Comparison of ENCODE assay signal across 8 cellular contexts in genomic region chr12:63151061-63151897, GRCh38. TPM values are rescaled to one million over a fixed set of nuclear protein-coding genes. Genes with fewer than 3 reads are reported as not detected.
DNase-seq lines count a peak whose midpoint lies in the region; ATAC-seq, FAIRE-seq and TF ChIP-seq lines count a peak whose summit lies in the region.

Gene AVPR1A, minus strand, starts transcription at chr12:63151201. Its CDS starts 365 bp downstream, at chr12:63150836.

- H3K27me3 ChIP-seq in A673 (replicated peaks; ENCODE audit: insufficient read depth, low read depth, low read length, poor library complexity) (peaks cover 45% of the 10 kb centered on the region), stomach (peaks cover 13 to 92% (median 35%) of the 10 kb centered on the region in 3 donors)

- no peaks in the 10 kb centered on the region for H3K36me3 ChIP-seq in A673 (ENCODE audit: insufficient read depth, low read length, poor library complexity, severe bottlenecking)
- no peaks in the 10 kb centered on the region for H3K36me3 ChIP-seq in stomach

- WGBS in stomach, 5 donors = 1 to 4% (median 2%) methylated on average over 41 of the region's 41 CpGs

- no peak for TF ChIP-seq CTCF in A673 (conservative IDR thresholded peaks at IDR 0.05; ENCODE audit: low read depth, low read length)
- no peak for TF ChIP-seq CTCF in HFFc6 (IDR thresholded peaks at IDR 0.05)
- TF ChIP-seq CTCF in stomach (IDR thresholded peaks at IDR 0.05) = no peak

- no peaks in the 10 kb centered on the region for H3K9me3 Mint-ChIP-seq in HFFc6

- H3K27ac Mint-ChIP-seq in HFFc6 = no peak within 1 kb of the TSS

- BruUV-seq in A673 (replicated peaks; lab: Mats Ljungman, UMichigan) = no TSS peak

- H3K9me3 ChIP-seq in A673 (ENCODE audit: low read depth, low read length, poor library complexity, severe bottlenecking) (no peaks in the 10 kb centered on the region), stomach (peaks cover 0 to 10% (median 0%) of the 10 kb centered on the region in 4 donors)

- CTCF ChIA-PET in A673 (lab: Charles Lee) = interaction anchor here (0.6 to 1.1 kb wide), 2 partner anchors 8 to 615 kb away, joined by 3 read pairs; no protein-coding TSS in a partner anchor

- TF ChIP-seq POLR2A in stomach (IDR thresholded peaks at IDR 0.05) = no peak
- TF ChIP-seq POLR2A in H54 (IDR thresholded peaks at IDR 0.05; ENCODE audit: low read depth, low read length) = no peak

- H3K36me3 Mint-ChIP-seq in HFFc6 (ENCODE audit: low read depth) = peaks cover 4% of the 10 kb centered on the region; the same call in 1 of the 2 replicates

- POLR2A ChIA-PET in A673 (lab: Charles Lee; ENCODE audit: low non-redundant PET) = interaction anchor here (0.7 kb wide), 1 partner anchor 923 kb away, joined by 3 read pairs; no protein-coding TSS in a partner anchor

- intact Hi-C loops in A673 (cut with micrococcal nuclease; ENCODE audit: unreplicated experiment) = loop anchor here (5.0 kb wide), 1 partner anchor 126 kb away; no protein-coding TSS in a partner anchor
- intact Hi-C loops in stomach (cut with DNase I; ENCODE audit: low total_unique reads) = no loop called here

- ATAC-seq in GM18511 (IDR thresholded peaks at IDR 0.05; ENCODE audit: unreplicated experiment) = no peak

- H3K27ac ChIP-seq in A673 (ENCODE audit: low read depth, low read length, poor library complexity, severe bottlenecking) (no peak within 1 kb of the TSS), stomach (peak within 1 kb of the TSS in 4 of 5 donors; percentile 26 to 53 (median 38))

- TF ChIP-seq EP300 in stomach (IDR thresholded peaks at IDR 0.05) = no peak

- H3K4me1 Mint-ChIP-seq in HFFc6 (ENCODE audit: low read depth) = peaks cover 15% of the 10 kb centered on the region

- H3K4me1 ChIP-seq in A673 (ENCODE audit: insufficient read depth, low read length, poor library complexity, severe bottlenecking) (no peaks in the 10 kb centered on the region), stomach (peaks cover 20 to 30% (median 25%) of the 10 kb centered on the region in 4 donors)

- H3K4me3 ChIP-seq in A673 (ENCODE audit: low read depth, low read length, poor library complexity, severe bottlenecking) = peak within 1 kb of the TSS; percentile 40
- peak within 1 kb of the TSS; percentile 37 to 54 (median 42) for H3K4me3 ChIP-seq in stomach

- H3K4me3 Mint-ChIP-seq in HFFc6 = peak within 1 kb of the TSS; percentile 42

- peak; percentile 49 for DNase-seq in A673 (ENCODE audit: low spot score)
- no peak for DNase-seq in HFFc6
- DNase-seq in astrocyte of the hippocampus (ENCODE audit: low read depth, low spot score) = peak; percentile 42
- peak; percentile 2 for DNase-seq in iris pigment epithelial cell (ENCODE audit: low read depth)
- DNase-seq in stomach = no peak
- no peak for DNase-seq in activated CD4-positive, CD25-positive, alpha-beta regulatory T cell treated with anti-CD3 and anti-CD28 coated beads, Interleukin-2, amount 50 U/mL, for 72 hours
- DNase-seq in H54 (ENCODE audit: insufficient read length, low spot score) = no peak

- peaks cover 19% of the 10 kb centered on the region for H3K27me3 Mint-ChIP-seq in HFFc6 (ENCODE audit: insufficient read depth)

- no peak for FAIRE-seq in H54 (lab: Jason Lieb, UNC)

RNA-seq across cellular contexts. Expression of gene AVPR1A, which starts in this region (rescaled TPM):
- total RNA-seq in A673 (2021) = 1.9 and 3.2 TPM in 2 replicates
- total RNA-seq in HFFc6 (2021; fragmentation: NEBNext Ultra II Directional; extraction: Animal tissue kit (Norgen Biotek cat#: 25700)) = not detected
- total RNA-seq in stomach = 10 to 100 TPM in 1 of 5 donors, 1 to 10 TPM in 3, not detected in 1; 2.9 to 20.9 (median 5.4) TPM
- polyA plus RNA-seq in stomach = under 1 TPM; 0.15 to 0.30 (median 0.25) TPM

Comparison
In these comparisons a context has a peak if more than half of its experiments do, and no peak if none do; other contexts are left out.
1. DNase-seq: peak in A673 (single experiment), astrocyte of the hippocampus (single experiment) and iris pigment epithelial cell (single experiment); none in HFFc6 (single experiment), stomach (single experiment), activated CD4-positive, CD25-positive, alpha-beta regulatory T cell treated with anti-CD3 and anti-CD28 coated beads, Interleukin-2, amount 50 U/mL, for 72 hours (single experiment) and H54 (single experiment).